In the genomic region with DNA sequence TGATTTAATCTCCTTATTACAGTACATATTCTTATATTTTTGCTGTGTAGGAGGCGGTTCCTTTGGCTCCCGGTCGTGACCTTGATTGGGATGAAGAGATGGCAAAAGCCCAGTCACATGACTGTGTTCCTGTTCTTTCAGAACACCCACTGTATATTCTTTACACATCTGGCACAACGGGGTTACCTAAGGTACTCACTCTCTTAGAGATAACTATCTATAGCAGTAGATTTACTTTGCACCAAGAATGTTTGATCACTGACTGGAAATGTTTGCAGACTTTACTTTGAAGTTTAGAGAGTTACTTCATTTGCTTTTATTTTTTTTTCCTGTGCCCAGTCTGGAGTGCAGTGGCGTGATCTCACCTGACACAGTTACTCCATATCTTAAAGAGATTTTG, we compare ENCODE assay signal across 18 cellular contexts.
"Had no signal": no experiment of that assay in that cellular context is flagged by ENCODE, and none has a peak within 500 bp of the region (broad histone marks: within the 10 kb centered on the region; RNA-seq: fewer than 3 reads in every experiment).

No MANE protein-coding gene starts in this region.

- H3K27me3 Mint-ChIP-seq: activated CD4-positive, alpha-beta memory T cell treated with anti-CD3 and anti-CD28 coated beads, Interleukin-2, amount 10 ng/mL, durations not matched to agents 7 days and 5 days; activated CD4-positive, alpha-beta T cell treated with anti-CD3 and anti-CD28 coated beads for 36 hours; activated naive CD8-positive, alpha-beta T cell treated with anti-CD3 and anti-CD28 coated beads, Interleukin-2, amount 10 ng/mL, durations not matched to agents 7 days and 5 days; naive thymus-derived CD4-positive, alpha-beta T cell; progenitor cell of endocrine pancreas; T-cell had no signal

- H3K36me3 ChIP-seq: cardiac muscle cell, esophagus squamous epithelium, neutrophil had no signal

- H3K9me3 Mint-ChIP-seq: activated naive CD8-positive, alpha-beta T cell treated with anti-CD3 and anti-CD28 coated beads, Interleukin-2, amount 10 ng/mL, durations not matched to agents 7 days and 5 days had no signal

- ATAC-seq: activated CD4-positive, alpha-beta T cell treated with anti-CD3 and anti-CD28 coated beads for 36 hours; activated T-cell treated with anti-CD3 and anti-CD28 coated beads, Interleukin-2, amount 50 U/mL, for 72 hours; foreskin keratinocyte; naive thymus-derived CD4-positive, alpha-beta T cell; sciatic nerve; stimulated activated naive CD8-positive, alpha-beta T cell treated with anti-CD3 and anti-CD28 coated beads, Interleukin-15, Interleukin-2, amounts not matched to agents 100 U/mL and 50 U/mL, for 24 hours; T-cell had no signal

- H3K9me3 ChIP-seq: ascending aorta, esophagus squamous epithelium, left ventricle myocardium inferior, neutrophil, testis had no signal

- DNase-seq: activated CD4-positive, alpha-beta memory T cell treated with anti-CD3 and anti-CD28 coated beads, Interleukin-2, amount 10 ng/mL, durations not matched to agents 7 days and 5 days; activated CD4-positive, alpha-beta T cell treated with anti-CD3 and anti-CD28 coated beads for 36 hours; activated gamma-delta T cell treated with Interleukin-2 at 50 U/mL for 16 hours; activated naive CD8-positive, alpha-beta T cell treated with anti-CD3 and anti-CD28 coated beads, Interleukin-2, amount 10 ng/mL, durations not matched to agents 7 days and 5 days; activated T-cell treated with anti-CD3 and anti-CD28 coated beads, Interleukin-2, amount 50 U/mL, for 72 hours; esophagus squamous epithelium; foreskin keratinocyte; left ventricle myocardium inferior; naive thymus-derived CD4-positive, alpha-beta T cell; stimulated activated naive CD8-positive, alpha-beta T cell treated with anti-CD3 and anti-CD28 coated beads, Interleukin-15, Interleukin-2, amounts not matched to agents 100 U/mL and 50 U/mL, for 24 hours; T-cell; T1000; testis had no signal

- H3K4me1 ChIP-seq: ascending aorta, esophagus squamous epithelium, left ventricle myocardium inferior, testis had no signal

- H3K27ac Mint-ChIP-seq: activated CD4-positive, alpha-beta memory T cell treated with anti-CD3 and anti-CD28 coated beads, Interleukin-2, amount 10 ng/mL, durations not matched to agents 7 days and 5 days; activated CD4-positive, alpha-beta T cell treated with anti-CD3 and anti-CD28 coated beads for 36 hours; activated naive CD8-positive, alpha-beta T cell treated with anti-CD3 and anti-CD28 coated beads, Interleukin-2, amount 10 ng/mL, durations not matched to agents 7 days and 5 days; activated T-cell treated with anti-CD3 and anti-CD28 coated beads, Interleukin-2, amount 50 U/mL, for 72 hours; naive thymus-derived CD4-positive, alpha-beta T cell; progenitor cell of endocrine pancreas; T-cell had no signal

- H3K4me1 Mint-ChIP-seq: activated CD4-positive, alpha-beta memory T cell treated with anti-CD3 and anti-CD28 coated beads, Interleukin-2, amount 10 ng/mL, durations not matched to agents 7 days and 5 days; activated CD4-positive, alpha-beta T cell treated with anti-CD3 and anti-CD28 coated beads for 36 hours; activated naive CD8-positive, alpha-beta T cell treated with anti-CD3 and anti-CD28 coated beads, Interleukin-2, amount 10 ng/mL, durations not matched to agents 7 days and 5 days; naive thymus-derived CD4-positive, alpha-beta T cell; T-cell had no signal

- H3K27me3 ChIP-seq: ascending aorta, cardiac muscle cell, esophagus squamous epithelium, foreskin keratinocyte, neutrophil, testis had no signal

- H3K27ac ChIP-seq: ascending aorta, cardiac muscle cell, esophagus squamous epithelium, foreskin keratinocyte, left ventricle myocardium inferior, neutrophil, testis had no signal

- H3K4me3 ChIP-seq: ascending aorta, cardiac muscle cell, esophagus squamous epithelium, left ventricle myocardium inferior, testis had no signal

- H3K4me3 Mint-ChIP-seq: activated CD4-positive, alpha-beta memory T cell treated with anti-CD3 and anti-CD28 coated beads, Interleukin-2, amount 10 ng/mL, durations not matched to agents 7 days and 5 days; activated CD4-positive, alpha-beta T cell treated with anti-CD3 and anti-CD28 coated beads for 36 hours; activated naive CD8-positive, alpha-beta T cell treated with anti-CD3 and anti-CD28 coated beads, Interleukin-2, amount 10 ng/mL, durations not matched to agents 7 days and 5 days; activated T-cell treated with anti-CD3 and anti-CD28 coated beads, Interleukin-2, amount 50 U/mL, for 72 hours; naive thymus-derived CD4-positive, alpha-beta T cell; T-cell had no signal
